Comparison of ENCODE assay signal across 1 cellular context in the genomic region with DNA sequence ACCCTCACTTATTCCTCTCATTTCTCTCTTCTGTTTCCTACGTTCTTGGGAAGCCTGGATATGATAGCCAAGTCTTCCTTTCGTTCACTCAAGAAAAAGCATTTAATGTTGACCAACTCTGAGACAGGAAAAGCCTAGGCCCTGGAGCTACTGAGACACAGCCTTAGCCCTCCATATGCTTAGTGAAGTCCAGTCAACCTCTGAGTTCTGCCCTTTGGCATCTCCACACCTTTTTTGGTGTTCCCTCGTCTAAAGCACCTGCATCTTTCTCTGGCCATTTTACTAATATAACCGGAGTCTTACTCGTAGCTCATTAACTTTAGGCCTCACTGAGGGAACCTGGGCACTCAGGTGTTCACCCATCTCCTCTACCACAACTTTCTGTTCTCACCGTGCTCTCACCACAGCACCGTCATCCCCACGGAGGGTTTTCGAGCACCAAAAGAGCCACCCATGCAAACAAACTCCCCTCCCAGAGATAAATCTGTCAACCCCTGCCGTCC.
TF ChIP-seq lines count a peak whose summit lies in the region.

No MANE protein-coding gene starts in this region.

TF ChIP-seq in SK-N-SH, 30 proteins besides CTCF, POLR2A, EP300 and RAD21 (continued from another document):
- TF ChIP-seq, protein P1, sequence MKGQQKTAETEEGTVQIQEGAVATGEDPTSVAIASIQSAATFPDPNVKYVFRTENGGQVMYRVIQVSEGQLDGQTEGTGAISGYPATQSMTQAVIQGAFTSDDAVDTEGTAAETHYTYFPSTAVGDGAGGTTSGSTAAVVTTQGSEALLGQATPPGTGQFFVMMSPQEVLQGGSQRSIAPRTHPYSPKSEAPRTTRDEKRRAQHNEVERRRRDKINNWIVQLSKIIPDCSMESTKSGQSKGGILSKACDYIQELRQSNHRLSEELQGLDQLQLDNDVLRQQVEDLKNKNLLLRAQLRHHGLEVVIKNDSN (IDR thresholded peaks at IDR 0.05; ENCODE audit: borderline replicate concordance, low read depth), result no peak
- TF ChIP-seq RXRA (IDR thresholded peaks at IDR 0.05; ENCODE audit: borderline replicate concordance, low read depth) (no peak), RFX5 (IDR thresholded peaks at IDR 0.05; ENCODE audit: low read length) (no peak), FOSL2 (IDR thresholded peaks at IDR 0.05; ENCODE audit: borderline replicate concordance, low read depth) (no peak), TCF12 (IDR thresholded peaks at IDR 0.05) (no peak), GABPA (IDR thresholded peaks at IDR 0.05; ENCODE audit: low read depth) (no peak), POLR2AphosphoS5 (IDR thresholded peaks at IDR 0.05; ENCODE audit: low read depth, low read length) (no peak), SIN3A (IDR thresholded peaks at IDR 0.05; ENCODE audit: borderline replicate concordance, low read depth, low read length) (no peak), NFIC (IDR thresholded peaks at IDR 0.05; ENCODE audit: borderline replicate concordance) (no peak), GATA2 (CRISPR knock-in tag; IDR thresholded peaks at IDR 0.05) (no peak), CHD2 (IDR thresholded peaks at IDR 0.05; ENCODE audit: low read length, partially characterized antibody) (no peak), FOXJ3 (CRISPR knock-in tag; IDR thresholded peaks at IDR 0.05) (no peak), FOXM1 (IDR thresholded peaks at IDR 0.05; ENCODE audit: low read depth) (no peak), SMC3 (IDR thresholded peaks at IDR 0.05; ENCODE audit: low read depth, low read length) (no peak), JUND (IDR thresholded peaks at IDR 0.05) (no peak)
- TF ChIP-seq, protein P2, sequence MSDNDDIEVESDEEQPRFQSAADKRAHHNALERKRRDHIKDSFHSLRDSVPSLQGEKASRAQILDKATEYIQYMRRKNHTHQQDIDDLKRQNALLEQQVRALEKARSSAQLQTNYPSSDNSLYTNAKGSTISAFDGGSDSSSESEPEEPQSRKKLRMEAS (IDR thresholded peaks at IDR 0.05; ENCODE audit: low read depth), result no peak
- TF ChIP-seq, protein P3, sequence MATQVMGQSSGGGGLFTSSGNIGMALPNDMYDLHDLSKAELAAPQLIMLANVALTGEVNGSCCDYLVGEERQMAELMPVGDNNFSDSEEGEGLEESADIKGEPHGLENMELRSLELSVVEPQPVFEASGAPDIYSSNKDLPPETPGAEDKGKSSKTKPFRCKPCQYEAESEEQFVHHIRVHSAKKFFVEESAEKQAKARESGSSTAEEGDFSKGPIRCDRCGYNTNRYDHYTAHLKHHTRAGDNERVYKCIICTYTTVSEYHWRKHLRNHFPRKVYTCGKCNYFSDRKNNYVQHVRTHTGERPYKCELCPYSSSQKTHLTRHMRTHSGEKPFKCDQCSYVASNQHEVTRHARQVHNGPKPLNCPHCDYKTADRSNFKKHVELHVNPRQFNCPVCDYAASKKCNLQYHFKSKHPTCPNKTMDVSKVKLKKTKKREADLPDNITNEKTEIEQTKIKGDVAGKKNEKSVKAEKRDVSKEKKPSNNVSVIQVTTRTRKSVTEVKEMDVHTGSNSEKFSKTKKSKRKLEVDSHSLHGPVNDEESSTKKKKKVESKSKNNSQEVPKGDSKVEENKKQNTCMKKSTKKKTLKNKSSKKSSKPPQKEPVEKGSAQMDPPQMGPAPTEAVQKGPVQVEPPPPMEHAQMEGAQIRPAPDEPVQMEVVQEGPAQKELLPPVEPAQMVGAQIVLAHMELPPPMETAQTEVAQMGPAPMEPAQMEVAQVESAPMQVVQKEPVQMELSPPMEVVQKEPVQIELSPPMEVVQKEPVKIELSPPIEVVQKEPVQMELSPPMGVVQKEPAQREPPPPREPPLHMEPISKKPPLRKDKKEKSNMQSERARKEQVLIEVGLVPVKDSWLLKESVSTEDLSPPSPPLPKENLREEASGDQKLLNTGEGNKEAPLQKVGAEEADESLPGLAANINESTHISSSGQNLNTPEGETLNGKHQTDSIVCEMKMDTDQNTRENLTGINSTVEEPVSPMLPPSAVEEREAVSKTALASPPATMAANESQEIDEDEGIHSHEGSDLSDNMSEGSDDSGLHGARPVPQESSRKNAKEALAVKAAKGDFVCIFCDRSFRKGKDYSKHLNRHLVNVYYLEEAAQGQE (IDR thresholded peaks at IDR 0.05; ENCODE audit: low read depth, low read length), result no peak
TF ChIP-seq in SK-N-SH: peak in this region for 0.
